13 cellular contexts compared by ENCODE assay signal in genomic region chr5:36669015-36669651, GRCh38.
"Had no signal": no experiment of that assay in that cellular context is flagged by ENCODE, and none has a peak within 500 bp of the region (broad histone marks: within the 10 kb centered on the region; RNA-seq: fewer than 3 reads in every experiment).

No MANE protein-coding gene starts in this region.

- H3K9me3 Mint-ChIP-seq: activated T-cell treated with anti-CD3 and anti-CD28 coated beads, Interleukin-2, amount 50 U/mL, for 4 hours; natural killer cell treated with Interleukin-12 subunit alpha and Interleukin-12 subunit beta and Interleukin-15 and Interleukin-18, amount 100 ng/mL, for 72 hours had no signal

- H3K36me3 Mint-ChIP-seq: activated naive CD8-positive, alpha-beta T cell; natural killer cell treated with Interleukin-12 subunit alpha and Interleukin-12 subunit beta and Interleukin-15 and Interleukin-18, amount 100 ng/mL, for 72 hours had no signal

- H3K27ac Mint-ChIP-seq: activated naive CD8-positive, alpha-beta T cell; natural killer cell treated with Interleukin-12 subunit alpha and Interleukin-12 subunit beta and Interleukin-15 and Interleukin-18, amount 100 ng/mL, for 72 hours had no signal

- H3K4me1 ChIP-seq: sigmoid colon had no signal

- H3K4me3 ChIP-seq: cardiac muscle cell, psoas muscle, sigmoid colon had no signal

- H3K27me3 ChIP-seq: cardiac muscle cell, sigmoid colon had no signal

- DNase-seq: activated CD4-positive, alpha-beta T cell treated with anti-CD3 and anti-CD28 coated beads, Interleukin-2, amount 50 U/mL, for 48 hours; activated CD4-positive, CD25-positive, alpha-beta regulatory T cell treated with anti-CD3 and anti-CD28 coated beads, Interleukin-2, amount 50 U/mL, for 72 hours; activated gamma-delta T cell; activated T-cell treated with anti-CD3 and anti-CD28 coated beads, Interleukin-2, amount 50 U/mL, for 4 hours; erythroblast; occipital lobe; psoas muscle; sigmoid colon; stimulated activated CD4-positive, alpha-beta T cell treated with anti-CD3 and anti-CD28 coated beads, Interleukin-12 subunit alpha, Interleukin-12 subunit beta, amount 100 ng/mL, for 4 hours; stimulated activated naive CD4-positive, alpha-beta T cell had no signal

- H3K27ac ChIP-seq: cardiac muscle cell, psoas muscle, sigmoid colon had no signal

- H3K4me3 Mint-ChIP-seq: activated naive CD8-positive, alpha-beta T cell; activated T-cell treated with anti-CD3 and anti-CD28 coated beads, Interleukin-2, amount 50 U/mL, for 4 hours; natural killer cell treated with Interleukin-12 subunit alpha and Interleukin-12 subunit beta and Interleukin-15 and Interleukin-18, amount 100 ng/mL, for 72 hours had no signal

- ATAC-seq: activated T-cell treated with anti-CD3 and anti-CD28 coated beads, Interleukin-2, amount 50 U/mL, for 4 hours; natural killer cell treated with Interleukin-12 subunit alpha and Interleukin-12 subunit beta and Interleukin-15 and Interleukin-18, amount 100 ng/mL, for 72 hours had no signal

- H3K9me3 ChIP-seq: psoas muscle, sigmoid colon had no signal
